Comparison of ENCODE assay signal across 15 cellular contexts in the genomic region with DNA sequence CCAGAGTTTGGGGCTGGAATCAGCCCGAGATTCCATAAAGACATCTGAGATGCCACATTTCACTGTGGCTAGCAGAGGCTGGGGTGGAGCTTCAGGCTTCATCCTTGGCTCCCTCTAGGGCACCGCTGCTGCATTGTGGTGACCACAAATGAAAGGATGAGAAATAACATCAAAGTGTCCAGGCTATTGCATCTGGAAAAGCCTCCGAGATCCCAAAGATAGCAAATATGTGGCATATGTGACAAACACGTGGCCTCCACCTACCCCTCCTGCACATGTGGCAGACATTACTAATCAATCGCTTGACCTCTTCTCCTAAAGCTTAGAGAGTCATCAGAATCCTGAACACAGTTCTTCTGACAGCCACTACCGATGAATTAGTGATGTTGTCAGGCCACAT. TPM values are rescaled to one million over a fixed set of nuclear protein-coding genes. Genes with fewer than 3 reads are reported as not detected.
DNase-seq lines count a peak whose midpoint lies in the region; ATAC-seq and TF ChIP-seq lines count a peak whose summit lies in the region.
"Had no signal": no experiment of that assay in that cellular context is flagged by ENCODE, and none has a peak within 500 bp of the region (broad histone marks: within the 10 kb centered on the region; RNA-seq: fewer than 3 reads in every experiment).

No MANE protein-coding gene starts in this region.

- no peaks in the 10 kb centered on the region for H3K9me3 ChIP-seq in heart left ventricle
- no peaks in the 10 kb centered on the region for H3K9me3 ChIP-seq in esophagus (ENCODE audit: control insufficient read depth in 2 of 2, insufficient read depth in 1 of 2, low read depth in 1 of 2, low read length in 1 of 2)
- no peaks in the 10 kb centered on the region for H3K9me3 ChIP-seq in ovary
- no peaks in the 10 kb centered on the region for H3K9me3 ChIP-seq in aorta (ENCODE audit: control insufficient read depth, low read length)

- DNase-seq in heart left ventricle (no peak), Right ventricle myocardium superior (no peak), ovary (no peak), aorta (no peak)
- no peak for DNase-seq in stimulated activated naive B cell treated with anti-CD40 and anti-IgM and Interleukin-4, amounts not matched to agents 10 μg/mL and 1 μg/mL and 100 μg/mL, for 72 hours
- DNase-seq: activated CD4-positive, alpha-beta T cell treated with anti-CD3 and anti-CD28 coated beads, Interleukin-2, amount 10 ng/mL, durations not matched to agents 7 days and 5 days; activated effector memory CD4-positive, alpha-beta T cell treated with anti-CD3 and anti-CD28 coated beads, Interleukin-2, amount 50 U/mL, for 16 hours; DMS153; NCI-H1105; NCI-H526; stimulated activated CD4-positive, alpha-beta T cell treated with anti-CD3 and anti-CD28 coated beads, Interleukin-12 subunit alpha, Interleukin-12 subunit beta, amount 100 ng/mL, for 4 hours; stimulated activated CD8-positive, alpha-beta memory T cell treated with anti-CD3 and anti-CD28 coated beads, Interleukin-4, amount 100 ng/mL, for 48 hours had no signal

- intact Hi-C loops in heart left ventricle (cut with DNase I), result no loop called here
- intact Hi-C loops in Right ventricle myocardium superior (cut with DNase I), result no loop called here
- intact Hi-C loops in ovary (cut with DNase I), result no loop called here
- intact Hi-C loops in aorta (cut with DNase I), result no loop called here

- no peaks in the 10 kb centered on the region for H3K36me3 Mint-ChIP-seq in stimulated activated naive B cell treated with anti-CD40 and anti-IgM and Interleukin-4, amounts not matched to agents 10 μg/mL and 1 μg/mL and 100 μg/mL, for 72 hours

- TF ChIP-seq POLR2A in heart left ventricle (IDR thresholded peaks at IDR 0.05), result no peak
- no peak for TF ChIP-seq POLR2A in ovary (IDR thresholded peaks at IDR 0.05)

- peaks cover 9 to 80% (median 68%) of the 10 kb centered on the region in 12 donors for H3K4me1 ChIP-seq in heart left ventricle
- peaks cover 7 to 12% of the 10 kb centered on the region in 2 donors for H3K4me1 ChIP-seq in esophagus (ENCODE audit: control insufficient read depth in 2 of 2, insufficient read depth in 2 of 2, low read length in 1 of 2)
- peaks cover 48% of the 10 kb centered on the region for H3K4me1 ChIP-seq in ovary (ENCODE audit: insufficient read depth)
- H3K4me1 ChIP-seq in aorta (ENCODE audit: control insufficient read depth in 1 of 2, insufficient read depth in 2 of 2, low read length in 2 of 2), result peaks cover 16 to 18% of the 10 kb centered on the region in 2 donors

- peaks cover 0 to 22% (median 12%) of the 10 kb centered on the region in 9 donors for H3K36me3 ChIP-seq in heart left ventricle
- H3K36me3 ChIP-seq in esophagus (ENCODE audit: control insufficient read depth in 2 of 2, insufficient read depth in 2 of 2, low read length in 1 of 2), result no peaks in the 10 kb centered on the region
- no peaks in the 10 kb centered on the region for H3K36me3 ChIP-seq in ovary
- peaks cover 0 to 2% of the 10 kb centered on the region in 2 donors for H3K36me3 ChIP-seq in aorta (ENCODE audit: control insufficient read depth in 1 of 2, insufficient read depth in 2 of 2, low read length in 1 of 2)

- peak overlapping the region; percentile 66 to 93 (median 86) for H3K27ac ChIP-seq in heart left ventricle
- H3K27ac ChIP-seq in esophagus (ENCODE audit: low read depth in 2 of 2, low read length in 1 of 2), result peak overlapping the region; percentile 5 to 26
- H3K27ac ChIP-seq in ovary, result peak overlapping the region; percentile 57 to 80
- H3K27ac ChIP-seq in aorta (ENCODE audit: low read depth in 1 of 2, low read length in 2 of 2), result peak overlapping the region; percentile 12 to 87

- peaks cover 20 to 26% of the 10 kb centered on the region in 2 donors for H3K27me3 Mint-ChIP-seq in stimulated activated naive B cell treated with anti-CD40 and anti-IgM and Interleukin-4, amounts not matched to agents 10 μg/mL and 1 μg/mL and 100 μg/mL, for 72 hours

- H3K27me3 ChIP-seq in heart left ventricle (no peaks in the 10 kb centered on the region), esophagus (ENCODE audit: control insufficient read depth in 1 of 2, insufficient read depth in 2 of 2, low read length in 2 of 2) (no peaks in the 10 kb centered on the region), ovary (no peaks in the 10 kb centered on the region), aorta (ENCODE audit: control insufficient read depth in 1 of 2, insufficient read depth in 2 of 2, low read length in 1 of 2) (no peaks in the 10 kb centered on the region)

- peaks cover 11% of the 10 kb centered on the region in 2 donors for H3K4me1 Mint-ChIP-seq in stimulated activated naive B cell treated with anti-CD40 and anti-IgM and Interleukin-4, amounts not matched to agents 10 μg/mL and 1 μg/mL and 100 μg/mL, for 72 hours

- ATAC-seq in heart left ventricle (no peak), Right ventricle myocardium superior (ENCODE audit: poor library complexity) (no peak), aorta (ENCODE audit: low FRiP score) (no peak), GM21825 (IDR thresholded peaks at IDR 0.05; ENCODE audit: unreplicated experiment) (no peak), GM21390 (IDR thresholded peaks at IDR 0.05; ENCODE audit: unreplicated experiment) (no peak)
- no peak for ATAC-seq in stimulated activated naive B cell treated with anti-CD40 and anti-IgM and Interleukin-4, amounts not matched to agents 10 μg/mL and 1 μg/mL and 100 μg/mL, for 72 hours (replicated peaks)

- 51 to 70% (median 61%) methylated on average over 6 of the region's 6 CpGs for WGBS in heart left ventricle, 4 donors
- WGBS in esophagus, 2 donors, result 63 to 67% methylated on average over 6 of the region's 6 CpGs
- WGBS in ovary, 3 donors, result 23 to 32% (median 24%) methylated on average over 6 of the region's 6 CpGs
- 6 to 10% methylated on average over 6 of the region's 6 CpGs for WGBS in aorta, 2 donors

- no peak overlapping the region for H3K4me3 Mint-ChIP-seq in stimulated activated naive B cell treated with anti-CD40 and anti-IgM and Interleukin-4, amounts not matched to agents 10 μg/mL and 1 μg/mL and 100 μg/mL, for 72 hours
- H3K4me3 Mint-ChIP-seq: activated CD4-positive, alpha-beta T cell treated with anti-CD3 and anti-CD28 coated beads, Interleukin-2, amount 10 ng/mL, durations not matched to agents 7 days and 5 days had no signal

- no peak overlapping the region for H3K27ac Mint-ChIP-seq in stimulated activated naive B cell treated with anti-CD40 and anti-IgM and Interleukin-4, amounts not matched to agents 10 μg/mL and 1 μg/mL and 100 μg/mL, for 72 hours
- H3K27ac Mint-ChIP-seq: activated CD4-positive, alpha-beta T cell treated with anti-CD3 and anti-CD28 coated beads, Interleukin-2, amount 10 ng/mL, durations not matched to agents 7 days and 5 days had no signal

- TF ChIP-seq CTCF in heart left ventricle (IDR thresholded peaks at IDR 0.05) (peak in 2 of 12 donors; percentile 4 to 5), ovary (IDR thresholded peaks at IDR 0.05) (no peak)

- no peak for TF ChIP-seq EP300 in ovary (IDR thresholded peaks at IDR 0.05)

- H3K4me3 ChIP-seq in heart left ventricle (peak overlapping the region in 9 of 12 donors; percentile 36 to 79 (median 73)), esophagus (ENCODE audit: low read depth in 1 of 2, low read length in 2 of 2) (no peak overlapping the region), ovary (no peak overlapping the region), aorta (ENCODE audit: low read length in 2 of 2) (peak overlapping the region in 1 of 2 donors; percentile 11)

- H3K9me3 Mint-ChIP-seq in stimulated activated naive B cell treated with anti-CD40 and anti-IgM and Interleukin-4, amounts not matched to agents 10 μg/mL and 1 μg/mL and 100 μg/mL, for 72 hours, result no peaks in the 10 kb centered on the region
- H3K9me3 Mint-ChIP-seq: activated CD4-positive, alpha-beta T cell treated with anti-CD3 and anti-CD28 coated beads, Interleukin-2, amount 10 ng/mL, durations not matched to agents 7 days and 5 days had no signal

RNA-seq across cellular contexts. Expression of a gene that starts 4.5 kb away (rescaled TPM):
- total RNA-seq in heart left ventricle, result 1,000 to 10,000 TPM in 1 of 9 donors, 100 to 1,000 TPM in 8; 355 to 1,522 (median 471) TPM
- 100 to 1,000 TPM; 119 to 747 TPM for polyA plus RNA-seq in heart left ventricle
- 435 TPM for total RNA-seq in Right ventricle myocardium superior
- polyA plus RNA-seq in esophagus, result 10 to 100 TPM; 12.1 to 52.5 TPM
- total RNA-seq in ovary, result 1,000 to 10,000 TPM in 1 of 7 donors, 100 to 1,000 TPM in 6; 220 to 1,059 (median 717) TPM
- 1,000 to 10,000 TPM in 1 of 2 donors, 100 to 1,000 TPM in 1; 924 to 2,564 TPM for polyA plus RNA-seq in ovary
- 1,000 to 10,000 TPM; 2,087 to 2,608 TPM for total RNA-seq in aorta
- 1,000 to 10,000 TPM; 1,151 to 1,861 TPM for polyA plus RNA-seq in aorta

Comparison
In these comparisons a context has a peak if more than half of its experiments do, and no peak if none do; other contexts are left out.
1. H3K27ac ChIP-seq: peak in every context shown above with its lines; median percentile 86 in heart left ventricle; 68 in ovary; 50 in aorta; 16 in esophagus.
2. H3K4me3 ChIP-seq: peak in heart left ventricle (9 of 12); none in esophagus (0 of 2) and ovary (single experiment).